ENCODE assay signal across 15 cellular contexts in genomic region chr22:31192513-31192912, GRCh38. TPM values are rescaled to one million over a fixed set of nuclear protein-coding genes. Genes with fewer than 3 reads are reported as not detected.
DNase-seq lines count a peak whose midpoint lies in the region; TF ChIP-seq lines count a peak whose summit lies in the region.
"Had no signal": no experiment of that assay in that cellular context is flagged by ENCODE, and none has a peak within 500 bp of the region (broad histone marks: within the 10 kb centered on the region; RNA-seq: fewer than 3 reads in every experiment).

No MANE protein-coding gene starts in this region.

- CTCF ChIA-PET in activated CD4-positive, alpha-beta memory T cell treated with anti-CD3 and anti-CD28 coated beads for 36 hours (lab: Charles Lee), result interaction anchor here (1.4 to 1.5 kb wide), 2 partner anchors 20 to 80 kb away, joined by 4 to 7 read pairs; partner anchors contain the start of gene LIMK2

- H3K9me2 ChIP-seq in Karpas-422 (replicated peaks; ENCODE audit: insufficient read depth, low read length), result no peaks in the 10 kb centered on the region
- H3K9me2 ChIP-seq: SK-N-SH had no signal

- H3K9me3 Mint-ChIP-seq in activated CD4-positive, alpha-beta memory T cell treated with anti-CD3 and anti-CD28 coated beads for 36 hours, result no peaks in the 10 kb centered on the region
- H3K9me3 Mint-ChIP-seq: stimulated activated naive CD8-positive, alpha-beta T cell treated with anti-CD3 and anti-CD28 coated beads, Interleukin-15, amount 100 ng/mL, for 72 hours had no signal

- POLR2A ChIA-PET in activated CD4-positive, alpha-beta memory T cell treated with anti-CD3 and anti-CD28 coated beads for 36 hours (lab: Charles Lee), result interaction anchor here (1.0 kb wide), 1 partner anchor 18 kb away, joined by 3 read pairs; no protein-coding TSS in a partner anchor

- intact Hi-C loops in activated CD4-positive, alpha-beta memory T cell treated with anti-CD3 and anti-CD28 coated beads for 36 hours (cut with micrococcal nuclease), result no loop called here

- no peak overlapping the region for H2AFZ ChIP-seq in Karpas-422 (ENCODE audit: low read length)

- H3K9me3 ChIP-seq in Karpas-422 (ENCODE audit: low read length), result no peaks in the 10 kb centered on the region
- H3K9me3 ChIP-seq: SK-N-SH had no signal

- no peak overlapping the region for H3K4me3 ChIP-seq in AG10803 (ENCODE audit: low read length)
- peak overlapping the region; percentile 54 for H3K4me3 ChIP-seq in Karpas-422 (ENCODE audit: low read length)
- no peak overlapping the region for H3K4me3 ChIP-seq in kidney epithelial cell (ENCODE audit: low read depth, low read length)

- no peaks in the 10 kb centered on the region for H3K27me3 ChIP-seq in Karpas-422 (ENCODE audit: low read length)
- no peaks in the 10 kb centered on the region for H3K27me3 ChIP-seq in kidney epithelial cell (ENCODE audit: control insufficient read depth, insufficient read depth, low read length)

- peaks cover 28% of the 10 kb centered on the region for H3K79me2 ChIP-seq in Karpas-422 (ENCODE audit: low read length)

- no peak overlapping the region for H3K4me3 Mint-ChIP-seq in activated CD4-positive, alpha-beta memory T cell treated with anti-CD3 and anti-CD28 coated beads for 36 hours
- H3K4me3 Mint-ChIP-seq: stimulated activated naive CD8-positive, alpha-beta T cell treated with anti-CD3 and anti-CD28 coated beads, Interleukin-15, amount 100 ng/mL, for 72 hours had no signal

- DNase-seq in AG10803 (ENCODE audit: low read depth) (peak; percentile 85), Karpas-422 (peak; percentile 87), kidney epithelial cell (ENCODE audit: low read depth) (peak; percentile 10), GM10266 (ENCODE audit: extremely low spot score) (no peak), SW480 (ENCODE audit: low spot score) (no peak)
- DNase-seq in activated CD4-positive, alpha-beta memory T cell treated with anti-CD3 and anti-CD28 coated beads for 36 hours, result no peak
- DNase-seq in activated CD4-positive, CD25-positive, alpha-beta regulatory T cell (lab: John Stamatoyannopoulos, UW), result no peak
- DNase-seq: activated CD4-positive, alpha-beta T cell treated with anti-CD3 and anti-CD28 coated beads for 1 hour; MM.1S; NCI-H748 treated with DMSO at 0.1 percent for 48 hours; retina; SK-N-SH; stimulated activated naive CD8-positive, alpha-beta T cell treated with anti-CD3 and anti-CD28 coated beads, Interleukin-15, amount 100 ng/mL, for 72 hours had no signal

- peaks cover 2% of the 10 kb centered on the region for H3K4me1 Mint-ChIP-seq in activated CD4-positive, alpha-beta memory T cell treated with anti-CD3 and anti-CD28 coated beads for 36 hours (ENCODE audit: low read depth)
- H3K4me1 Mint-ChIP-seq: stimulated activated naive CD8-positive, alpha-beta T cell treated with anti-CD3 and anti-CD28 coated beads, Interleukin-15, amount 100 ng/mL, for 72 hours had no signal

- no peak overlapping the region for H3K27ac Mint-ChIP-seq in activated CD4-positive, alpha-beta memory T cell treated with anti-CD3 and anti-CD28 coated beads for 36 hours

- 0 out of 2 replicates have a peak, but pooled peaks cover 5% of the 10 kb centered on the region for H3K36me3 ChIP-seq in Karpas-422 (ENCODE audit: insufficient read depth, low read length)
- H3K36me3 ChIP-seq in kidney epithelial cell (ENCODE audit: control insufficient read depth, insufficient read depth, low read length), result no peaks in the 10 kb centered on the region

- TF ChIP-seq CTCF in AG10803 (conservative IDR thresholded peaks at IDR 0.05; ENCODE audit: low read length) (no peak), kidney epithelial cell (IDR thresholded peaks at IDR 0.05; ENCODE audit: insufficient read depth, low read length, poor library complexity, severe bottlenecking) (no peak), GM10266 (IDR thresholded peaks at IDR 0.05; ENCODE audit: control insufficient read depth, insufficient read depth, low read depth, missing control alignments) (no peak)

- H3K27ac ChIP-seq in Karpas-422 (ENCODE audit: low read length), result peak overlapping the region; percentile 89
- peak overlapping the region; percentile 16 for H3K27ac ChIP-seq in angular gyrus (ENCODE audit: low read depth, low read length)
- H3K27ac ChIP-seq: C4-2B had no signal

- H3K36me3 Mint-ChIP-seq in activated CD4-positive, alpha-beta memory T cell treated with anti-CD3 and anti-CD28 coated beads for 36 hours, result peaks cover 17% of the 10 kb centered on the region

- H4K20me1 ChIP-seq in Karpas-422 (ENCODE audit: insufficient read depth, low read depth, low read length), result no peaks in the 10 kb centered on the region

- H3K4me2 ChIP-seq in Karpas-422 (ENCODE audit: low read depth, low read length, poor library complexity, severe bottlenecking), result peak overlapping the region; percentile 67
- H3K4me2 ChIP-seq: SK-N-SH had no signal

- no peaks in the 10 kb centered on the region for H3K27me3 Mint-ChIP-seq in activated CD4-positive, alpha-beta memory T cell treated with anti-CD3 and anti-CD28 coated beads for 36 hours
- H3K27me3 Mint-ChIP-seq: stimulated activated naive CD8-positive, alpha-beta T cell treated with anti-CD3 and anti-CD28 coated beads, Interleukin-15, amount 100 ng/mL, for 72 hours had no signal

- peak overlapping the region; percentile 57 for H3K9ac ChIP-seq in Karpas-422 (ENCODE audit: low read length)
- H3K9ac ChIP-seq: SK-N-SH had no signal

- peaks cover 28% of the 10 kb centered on the region for H3K4me1 ChIP-seq in Karpas-422 (ENCODE audit: low read length)

RNA-seq across cellular contexts. Expression of gene LIMK2, which starts 19.6 kb away (rescaled TPM):
- total RNA-seq in Karpas-422 (2014; rRNA removed; shearing (Covaris generic); ENCODE audit: low replicate concordance), result 35.0 and 35.3 TPM in 2 replicates
- 37.2 and 41.4 TPM in 2 replicates for total RNA-seq in kidney epithelial cell
- total RNA-seq in activated CD4-positive, alpha-beta memory T cell treated with anti-CD3 and anti-CD28 coated beads for 36 hours, result 10 to 100 TPM; 42.0 to 44.7 TPM

RNA-seq across cellular contexts. Expression of gene RNF185, which starts 32.5 kb away (rescaled TPM):
- total RNA-seq in Karpas-422 (2014; rRNA removed; shearing (Covaris generic); ENCODE audit: low replicate concordance), result 41.1 and 44.8 TPM in 2 replicates
- 49.6 and 53.2 TPM in 2 replicates for total RNA-seq in kidney epithelial cell
- total RNA-seq in activated CD4-positive, alpha-beta memory T cell treated with anti-CD3 and anti-CD28 coated beads for 36 hours, result 10 to 100 TPM; 17.9 to 21.6 TPM

RNA-seq across cellular contexts. Expression of gene PLA2G3, which starts 52.2 kb away (rescaled TPM):
- total RNA-seq in Karpas-422 (2014; rRNA removed; shearing (Covaris generic); ENCODE audit: low replicate concordance), result not detected in 2 replicates
- 0.46 and 0.48 TPM in 2 replicates for total RNA-seq in kidney epithelial cell
- not detected for total RNA-seq in activated CD4-positive, alpha-beta memory T cell treated with anti-CD3 and anti-CD28 coated beads for 36 hours

Comparison
In these comparisons a context has a peak if more than half of its experiments do, and no peak if none do; other contexts are left out.
1. DNase-seq: peak in AG10803 (single experiment), Karpas-422 (single experiment) and kidney epithelial cell (single experiment); none in activated CD4-positive, alpha-beta memory T cell treated with anti-CD3 and anti-CD28 coated beads for 36 hours (single experiment), GM10266 (single experiment), activated CD4-positive, CD25-positive, alpha-beta regulatory T cell (0 of 4) and SW480 (single experiment).